8 cellular contexts compared by ENCODE assay signal in genomic region chr16:46801428-46802049, GRCh38. TPM values are rescaled to one million over a fixed set of nuclear protein-coding genes. Genes with fewer than 3 reads are reported as not detected.
DNase-seq lines count a peak whose midpoint lies in the region; ATAC-seq and TF ChIP-seq lines count a peak whose summit lies in the region.

No MANE protein-coding gene starts in this region.

- no peak overlapping the region for H3K27ac Mint-ChIP-seq in CD8-positive, alpha-beta T cell
- no peak overlapping the region for H3K27ac Mint-ChIP-seq in activated CD4-positive, alpha-beta T cell treated with anti-CD3 and anti-CD28 coated beads for 36 hours

- H3F3A ChIP-seq in MM.1S (ENCODE audit: insufficient read depth, low read length) = no peaks in the 10 kb centered on the region

- no peaks in the 10 kb centered on the region for H3K79me2 ChIP-seq in MM.1S (ENCODE audit: low read length)

- POLR2A ChIA-PET in CD8-positive, alpha-beta T cell (lab: Charles Lee) = interaction anchor here (0.6 kb wide), 1 partner anchor 30 kb away, joined by 4 read pairs; no protein-coding TSS in a partner anchor
- POLR2A ChIA-PET in activated CD4-positive, alpha-beta T cell treated with anti-CD3 and anti-CD28 coated beads for 36 hours (lab: Charles Lee) = no interaction called here

- no peak overlapping the region for H3K4me2 ChIP-seq in MM.1S (ENCODE audit: low read depth, low read length)

- H3K27me3 ChIP-seq in MM.1S (replicated peaks; ENCODE audit: insufficient read depth, low read length) (no peaks in the 10 kb centered on the region), adrenal gland (no peaks in the 10 kb centered on the region), right lobe of liver (no peaks in the 10 kb centered on the region)
- no peaks in the 10 kb centered on the region for H3K27me3 ChIP-seq in effector memory CD4-positive, alpha-beta T cell (replicated peaks; ENCODE audit: control insufficient read depth, insufficient read depth, low read length, poor library complexity, severe bottlenecking)
- no peaks in the 10 kb centered on the region for H3K27me3 ChIP-seq in CD8-positive, alpha-beta T cell (ENCODE audit: insufficient read depth, low read length)

- intact Hi-C loops in adrenal gland (cut with DNase I) = loop anchor here in 1 of 2 donors (5.0 kb wide), 1 partner anchor 129 kb away; no protein-coding TSS in a partner anchor
- intact Hi-C loops in right lobe of liver (cut with DNase I) = no loop called here
- intact Hi-C loops in CD8-positive, alpha-beta T cell (cut with DNase I, micrococcal nuclease) = no loop called here
- intact Hi-C loops in activated CD4-positive, alpha-beta T cell treated with anti-CD3 and anti-CD28 coated beads for 36 hours (cut with DNase I, micrococcal nuclease) = no loop called here

- WGBS in adrenal gland, 4 donors = 57 to 72% (median 63%) methylated on average over 5 of the region's 5 CpGs
- 72% methylated on average over 5 of the region's 5 CpGs for WGBS in right lobe of liver (ENCODE audit: insufficient coverage, low coverage, low lambda C conversion rate, missing lambda C conversion rate)

- TF ChIP-seq POLR2A in adrenal gland (IDR thresholded peaks at IDR 0.05) (no peak), right lobe of liver (IDR thresholded peaks at IDR 0.05) (no peak)

- peaks cover 5% of the 10 kb centered on the region for H3K9me3 Mint-ChIP-seq in CD8-positive, alpha-beta T cell
- H3K9me3 Mint-ChIP-seq in activated CD4-positive, alpha-beta T cell treated with anti-CD3 and anti-CD28 coated beads for 36 hours (ENCODE audit: low read depth) = peaks cover 3% of the 10 kb centered on the region

- H3K4me3 ChIP-seq in MM.1S (ENCODE audit: low read length) (no peak overlapping the region), adrenal gland (no peak overlapping the region), right lobe of liver (no peak overlapping the region)
- H3K4me3 ChIP-seq in effector memory CD4-positive, alpha-beta T cell (ENCODE audit: insufficient read depth, low read depth, low read length, poor library complexity, severe bottlenecking) = no peak overlapping the region
- no peak overlapping the region for H3K4me3 ChIP-seq in CD8-positive, alpha-beta T cell (ENCODE audit: low read depth, low read length)

- peaks cover 11% of the 10 kb centered on the region for H3K4me1 Mint-ChIP-seq in CD8-positive, alpha-beta T cell (ENCODE audit: low read depth)
- peaks cover 19% of the 10 kb centered on the region for H3K4me1 Mint-ChIP-seq in activated CD4-positive, alpha-beta T cell treated with anti-CD3 and anti-CD28 coated beads for 36 hours

- H3K9me2 ChIP-seq in MM.1S (replicated peaks; ENCODE audit: insufficient read depth, low read length) = no peaks in the 10 kb centered on the region

- peak in 3 of 4 donors; percentile 44 to 54 (median 44) for ATAC-seq in right lobe of liver
- no peak for ATAC-seq in CD8-positive, alpha-beta T cell
- no peak for ATAC-seq in activated CD4-positive, alpha-beta T cell treated with anti-CD3 and anti-CD28 coated beads for 36 hours

- peak; percentile 75 for DNase-seq in DMS53 (lab: John Stamatoyannopoulos, UW)
- DNase-seq in MM.1S = no peak
- DNase-seq in adrenal gland = no peak
- DNase-seq in right lobe of liver = no peak
- no peak for DNase-seq in effector memory CD4-positive, alpha-beta T cell
- no peak for DNase-seq in activated CD4-positive, alpha-beta T cell treated with anti-CD3 and anti-CD28 coated beads, Interleukin-2, amount 50 U/mL, for 1 hour
- DNase-seq in CD8-positive, alpha-beta T cell = no peak
- DNase-seq in activated CD4-positive, alpha-beta T cell treated with anti-CD3 and anti-CD28 coated beads for 36 hours = no peak

- H4K20me1 ChIP-seq in MM.1S (ENCODE audit: insufficient read depth, low read length) = no peaks in the 10 kb centered on the region

- H2AFZ ChIP-seq in MM.1S (ENCODE audit: low read length) = no peak overlapping the region

- TF ChIP-seq CTCF in MM.1S (IDR thresholded peaks at IDR 0.05; ENCODE audit: low read length) = peak; percentile 43
- peak; percentile 27 to 59 (median 40) for TF ChIP-seq CTCF in adrenal gland (IDR thresholded peaks at IDR 0.05)
- TF ChIP-seq CTCF in right lobe of liver (IDR thresholded peaks at IDR 0.05) = peak; percentile 29 to 43 (median 40)
- no peak for TF ChIP-seq CTCF in CD8-positive, alpha-beta T cell (IDR thresholded peaks at IDR 0.05)

- no peak overlapping the region for H3K9ac ChIP-seq in MM.1S (ENCODE audit: low read length)

- no peaks in the 10 kb centered on the region for H3K9me3 ChIP-seq in MM.1S (replicated peaks; ENCODE audit: insufficient read depth, low read length)
- peaks cover 0 to 11% (median 5%) of the 10 kb centered on the region in 3 donors for H3K9me3 ChIP-seq in adrenal gland (replicated peaks in 1 of 3)
- H3K9me3 ChIP-seq in right lobe of liver = no peaks in the 10 kb centered on the region
- no peaks in the 10 kb centered on the region for H3K9me3 ChIP-seq in effector memory CD4-positive, alpha-beta T cell (ENCODE audit: control insufficient read depth, low read length)
- no peaks in the 10 kb centered on the region for H3K9me3 ChIP-seq in CD8-positive, alpha-beta T cell (ENCODE audit: low read length)

- H3K4me1 ChIP-seq in MM.1S (ENCODE audit: low read length) (no peaks in the 10 kb centered on the region), adrenal gland (replicated peaks in 1 of 2) (no peaks in the 10 kb centered on the region), right lobe of liver (no peaks in the 10 kb centered on the region)
- no peaks in the 10 kb centered on the region for H3K4me1 ChIP-seq in effector memory CD4-positive, alpha-beta T cell (ENCODE audit: control insufficient read depth, insufficient read depth, low read length, poor library complexity, severe bottlenecking)
- no peaks in the 10 kb centered on the region for H3K4me1 ChIP-seq in CD8-positive, alpha-beta T cell (ENCODE audit: insufficient read depth, low read length)

- H3K27ac ChIP-seq in MM.1S (ENCODE audit: low read length) = no peak overlapping the region
- no peak overlapping the region for H3K27ac ChIP-seq in adrenal gland
- H3K27ac ChIP-seq in right lobe of liver = no peak overlapping the region
- H3K27ac ChIP-seq in effector memory CD4-positive, alpha-beta T cell (ENCODE audit: insufficient read depth, low read length, poor library complexity, severe bottlenecking) = no peak overlapping the region
- no peak overlapping the region for H3K27ac ChIP-seq in CD8-positive, alpha-beta T cell (ENCODE audit: low read depth, low read length)

- H3K27me3 Mint-ChIP-seq in CD8-positive, alpha-beta T cell (ENCODE audit: low read depth) = no peaks in the 10 kb centered on the region
- no peaks in the 10 kb centered on the region for H3K27me3 Mint-ChIP-seq in activated CD4-positive, alpha-beta T cell treated with anti-CD3 and anti-CD28 coated beads for 36 hours

- no peaks in the 10 kb centered on the region for H3K36me3 ChIP-seq in MM.1S (replicated peaks; ENCODE audit: insufficient read depth, low read length)
- no peaks in the 10 kb centered on the region for H3K36me3 ChIP-seq in adrenal gland (replicated peaks in 1 of 2)
- no peaks in the 10 kb centered on the region for H3K36me3 ChIP-seq in right lobe of liver
- H3K36me3 ChIP-seq in effector memory CD4-positive, alpha-beta T cell (ENCODE audit: control insufficient read depth, insufficient read depth, low read length) = no peaks in the 10 kb centered on the region
- no peaks in the 10 kb centered on the region for H3K36me3 ChIP-seq in CD8-positive, alpha-beta T cell (ENCODE audit: insufficient read depth, low read length)

- peaks cover 20% of the 10 kb centered on the region for H3K36me3 Mint-ChIP-seq in CD8-positive, alpha-beta T cell
- peaks cover 30% of the 10 kb centered on the region for H3K36me3 Mint-ChIP-seq in activated CD4-positive, alpha-beta T cell treated with anti-CD3 and anti-CD28 coated beads for 36 hours (ENCODE audit: low read depth)

- CTCF ChIA-PET in CD8-positive, alpha-beta T cell (lab: Charles Lee) = no interaction called here
- CTCF ChIA-PET in activated CD4-positive, alpha-beta T cell treated with anti-CD3 and anti-CD28 coated beads for 36 hours (lab: Charles Lee) = interaction anchor here (1.1 to 2.4 kb wide), 6 partner anchors 13 to 127 kb away, joined by 3 to 10 read pairs (median 4); no protein-coding TSS in a partner anchor

- H3K4me3 Mint-ChIP-seq in CD8-positive, alpha-beta T cell = no peak overlapping the region
- no peak overlapping the region for H3K4me3 Mint-ChIP-seq in activated CD4-positive, alpha-beta T cell treated with anti-CD3 and anti-CD28 coated beads for 36 hours

RNA-seq across cellular contexts. Expression of gene C16orf87, which starts 29.4 kb away (rescaled TPM):
- total RNA-seq in adrenal gland (10 to 100 TPM in 1 of 8 donors, 1 to 10 TPM in 7; 5.6 to 10.4 (median 7.8) TPM), right lobe of liver (1 to 10 TPM; 5.5 to 9.8 (median 7.4) TPM)
- polyA plus RNA-seq in adrenal gland = 10 to 100 TPM in 1 of 3 donors, 1 to 10 TPM in 2; 2.3 to 14.4 (median 5.0) TPM
- total RNA-seq in CD8-positive, alpha-beta T cell = 10 to 100 TPM; 13.9 to 14.0 TPM
- 10 to 100 TPM; 14.6 to 17.2 TPM for total RNA-seq in activated CD4-positive, alpha-beta T cell treated with anti-CD3 and anti-CD28 coated beads for 36 hours

RNA-seq across cellular contexts. Expression of gene MYLK3, which starts 53.4 kb away (rescaled TPM):
- 1 to 10 TPM in 2 of 8 donors, under 1 TPM in 6; 0.19 to 1.1 (median 0.81) TPM for total RNA-seq in adrenal gland
- polyA plus RNA-seq in adrenal gland = under 1 TPM; 0.10 to 0.32 (median 0.20) TPM
- under 1 TPM; 0.06 to 0.44 (median 0.23) TPM for total RNA-seq in right lobe of liver
- total RNA-seq in CD8-positive, alpha-beta T cell = not detected
- under 1 TPM; 0.05 to 0.27 TPM for total RNA-seq in activated CD4-positive, alpha-beta T cell treated with anti-CD3 and anti-CD28 coated beads for 36 hours

Comparison
In these comparisons a context has a peak if more than half of its experiments do, and no peak if none do; other contexts are left out.
1. ATAC-seq: peak in right lobe of liver (3 of 4); none in CD8-positive, alpha-beta T cell (single experiment) and activated CD4-positive, alpha-beta T cell treated with anti-CD3 and anti-CD28 coated beads for 36 hours (single experiment).